ENCODE assay signal across 10 cellular contexts in the genomic region with DNA sequence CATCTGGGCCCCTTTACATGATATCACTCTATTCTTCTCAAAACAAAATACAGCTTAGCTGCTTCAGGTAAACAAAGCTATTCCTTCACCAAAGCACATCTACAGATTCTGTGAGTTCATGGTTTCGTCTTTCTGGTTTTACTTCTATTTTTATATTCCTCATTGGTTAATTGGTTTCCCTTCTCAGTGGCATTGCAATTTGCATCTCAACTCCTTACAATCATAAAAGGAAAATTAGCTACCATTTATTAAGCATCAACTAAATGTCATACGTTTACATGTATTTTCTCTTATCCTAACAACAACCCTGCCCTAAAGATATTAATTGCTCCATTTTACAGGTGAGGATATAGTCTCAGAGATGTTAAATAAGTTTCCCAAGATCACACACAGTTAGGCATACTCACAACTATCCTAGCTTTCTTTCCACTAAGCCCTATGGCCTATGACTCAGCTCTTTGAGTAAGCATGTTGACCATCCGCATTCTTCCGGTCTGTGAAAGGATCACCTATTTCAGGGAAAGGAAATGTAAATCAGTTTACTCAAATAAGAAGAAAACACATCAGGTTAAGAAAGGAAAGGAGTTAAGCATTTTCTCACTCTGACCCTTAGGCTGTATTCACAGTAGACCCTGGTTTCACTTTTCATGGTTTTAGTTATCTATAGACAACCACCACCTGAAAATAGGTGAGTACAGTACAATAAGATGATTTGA.
DNase-seq lines count a peak whose midpoint lies in the region; ATAC-seq, FAIRE-seq and TF ChIP-seq lines count a peak whose summit lies in the region.
"Had no signal": no experiment of that assay in that cellular context is flagged by ENCODE, and none has a peak within 500 bp of the region (broad histone marks: within the 10 kb centered on the region; RNA-seq: fewer than 3 reads in every experiment).

No MANE protein-coding gene starts in this region.

- no peaks in the 10 kb centered on the region for H3K9me3 ChIP-seq in testis

- WGBS in testis, 2 donors: 93 to 95% methylated on average over 4 of the region's 4 CpGs

- H3K27ac ChIP-seq in substantia nigra (ENCODE audit: low read depth, low read length, poor library complexity, severe bottlenecking) (no peak overlapping the region), testis (no peak overlapping the region)

- TF ChIP-seq CTCF in GM20000 (IDR thresholded peaks at IDR 0.05; ENCODE audit: extremely low read depth, missing control alignments): no peak
- no peak for TF ChIP-seq CTCF in bronchial epithelial cell (IDR thresholded peaks at IDR 0.05; ENCODE audit: insufficient read depth, low read length, severe bottlenecking)
- no peak for TF ChIP-seq CTCF in testis (IDR thresholded peaks at IDR 0.05)

- H3K36me3 ChIP-seq in bronchial epithelial cell (ENCODE audit: control insufficient read depth, insufficient read depth, low read length): no peaks in the 10 kb centered on the region
- H3K36me3 ChIP-seq in testis (ENCODE audit: low read depth, missing control alignments): no peaks in the 10 kb centered on the region

- no peak for TF ChIP-seq POLR2A in testis (IDR thresholded peaks at IDR 0.05)

- H3K4me3 ChIP-seq in bronchial epithelial cell (ENCODE audit: low read depth, low read length): no peak overlapping the region
- no peak overlapping the region for H3K4me3 ChIP-seq in testis

- peak; percentile 40 for FAIRE-seq in bronchial epithelial cell (lab: Jason Lieb, UNC)

- H3K27me3 ChIP-seq in bronchial epithelial cell (ENCODE audit: control insufficient read depth, insufficient read depth, low read length): peaks cover 1% of the 10 kb centered on the region
- H3K27me3 ChIP-seq in testis: no peaks in the 10 kb centered on the region

- in situ Hi-C loops in ACHN (cut with HindIII; ENCODE audit: low pct_ligation_motif_present, low pct_unique_long_range_greater_than_20kb, low sequenced_read_pairs): no loop called here

- intact Hi-C loops in testis (cut with DNase I; ENCODE audit: low total_unique reads): no loop called here

- peak; percentile 94 for ATAC-seq in HG03196 (IDR thresholded peaks at IDR 0.05; ENCODE audit: unreplicated experiment)

- no peaks in the 10 kb centered on the region for H3K4me1 ChIP-seq in testis

- DNase-seq in ACHN (peak; percentile 57), GM20000 (ENCODE audit: low spot score) (peak; percentile 6), bronchial epithelial cell (ENCODE audit: low read depth) (peak; percentile 85), substantia nigra (lab: John Stamatoyannopoulos, UW) (no peak), testis (no peak), OCI-M2 (lab: John Stamatoyannopoulos, UW; ENCODE audit: unreplicated experiment) (no peak)
- DNase-seq in activated T-cell treated with anti-CD3 and anti-CD28 coated beads, Interleukin-2, amount 50 U/mL, for 48 hours: no peak
- DNase-seq: activated naive CD4-positive, alpha-beta T cell treated with anti-CD3 and anti-CD28 coated beads for 36 hours; NCI-H187 had no signal

Comparison
In these comparisons a context has a peak if more than half of its experiments do, and no peak if none do; other contexts are left out.
1. DNase-seq: peak in ACHN (single experiment), GM20000 (single experiment) and bronchial epithelial cell (single experiment); none in substantia nigra (0 of 49), testis (single experiment), activated T-cell treated with anti-CD3 and anti-CD28 coated beads, Interleukin-2, amount 50 U/mL, for 48 hours (0 of 2) and OCI-M2 (single experiment).